ENCODE assay signal across 10 cellular contexts in genomic region chr16:525123-525519, GRCh38. TPM values are rescaled to one million over a fixed set of nuclear protein-coding genes. Genes with fewer than 3 reads are reported as not detected.
A peak's percentile ranks its signal among the peaks of the same experiment; 100 is the strongest.
DNase-seq lines count a peak whose midpoint lies in the region; ATAC-seq and TF ChIP-seq lines count a peak whose summit lies in the region.
"Had no signal": no experiment of that assay in that cellular context is flagged by ENCODE, and none has a peak within 500 bp of the region (broad histone marks: within the 10 kb centered on the region; RNA-seq: fewer than 3 reads in every experiment).

No MANE protein-coding gene starts in this region.

- H3K27me3 Mint-ChIP-seq in endodermal cell (ENCODE audit: insufficient read depth), result no peaks in the 10 kb centered on the region

- H3K4me3 ChIP-seq in SK-N-MC (no peak overlapping the region), endodermal cell (ENCODE audit: low read length) (no peak overlapping the region), skin epidermis (no peak overlapping the region)
- H3K4me3 ChIP-seq: transverse colon had no signal

- H3K36me3 Mint-ChIP-seq in endodermal cell (ENCODE audit: low read depth), result peaks cover 3% of the 10 kb centered on the region

- H3K9me3 ChIP-seq in SK-N-MC (ENCODE audit: low read depth, low read length), result no peaks in the 10 kb centered on the region
- H3K9me3 ChIP-seq in endodermal cell (ENCODE audit: control insufficient read depth, low read length), result no peaks in the 10 kb centered on the region
- H3K9me3 ChIP-seq: MG63, transverse colon had no signal

- peaks cover 16% of the 10 kb centered on the region for H3K4me1 Mint-ChIP-seq in endodermal cell

- peak overlapping the region; percentile 75 for H3K4me3 Mint-ChIP-seq in endodermal cell

- no peak overlapping the region for H3K9ac ChIP-seq in SK-N-MC (ENCODE audit: insufficient read length)
- no peak overlapping the region for H3K9ac ChIP-seq in endodermal cell (ENCODE audit: extremely low read depth, low read length, poor library complexity, severe bottlenecking)

- H3K4me1 ChIP-seq in endodermal cell (ENCODE audit: control insufficient read depth, insufficient read depth, low read length), result peaks cover 11% of the 10 kb centered on the region

- peak overlapping the region; percentile 81 for H3K27ac Mint-ChIP-seq in endodermal cell

- no peaks in the 10 kb centered on the region for H3K9me3 Mint-ChIP-seq in endodermal cell

- no peak for DNase-seq in activated CD4-positive, CD25-positive, alpha-beta regulatory T cell (lab: John Stamatoyannopoulos, UW)
- no peak for DNase-seq in SK-N-MC (ENCODE audit: low read depth, low spot score)
- DNase-seq in endodermal cell, result no peak
- DNase-seq in DMS79 (lab: John Stamatoyannopoulos, UW), result no peak
- DNase-seq in NCI-H2081 (lab: John Stamatoyannopoulos, UW), result no peak
- DNase-seq in globus pallidus (ENCODE audit: low spot score), result no peak
- DNase-seq: transverse colon had no signal

- peak overlapping the region; percentile 12; the same call in 1 of the 2 replicates for H3K27ac ChIP-seq in SK-N-MC
- H3K27ac ChIP-seq in endodermal cell (ENCODE audit: low read depth, low read length), result peak overlapping the region; percentile 11
- H3K27ac ChIP-seq in skin epidermis, result peak overlapping the region in 14 of 21 experiments; percentile 1 to 100 (median 97)

- WGBS in endodermal cell (ENCODE audit: insufficient coverage in 1 of 2, insufficient read length in 1 of 2), 2 experiments, result 88 to 93% methylated on average over 5 to 8 of the region's 8 CpGs

- no peaks in the 10 kb centered on the region for H3K36me3 ChIP-seq in SK-N-MC (ENCODE audit: insufficient read depth, low read length)
- peaks cover 8% of the 10 kb centered on the region for H3K36me3 ChIP-seq in endodermal cell (ENCODE audit: control insufficient read depth, insufficient read depth, low read length)
- H3K36me3 ChIP-seq: transverse colon had no signal

- peak; percentile 3 to 4 for ATAC-seq in activated CD4-positive, CD25-positive, alpha-beta regulatory T cell treated with anti-CD3 and anti-CD28 coated beads, Interleukin-2, amount 50 U/mL, for 24 hours

- H3K27me3 ChIP-seq in endodermal cell (ENCODE audit: control insufficient read depth, insufficient read depth, low read length, poor library complexity, severe bottlenecking), result no peaks in the 10 kb centered on the region
- H3K27me3 ChIP-seq: MG63, transverse colon had no signal

- TF ChIP-seq CTCF in endodermal cell (conservative IDR thresholded peaks at IDR 0.05), result no peak

RNA-seq across cellular contexts. Expression of gene CAPN15, which starts 2.4 kb away (rescaled TPM):
- 10 to 100 TPM; 55.3 to 76.1 TPM for total RNA-seq in endodermal cell
- polyA plus RNA-seq in endodermal cell (2013, experiment 1 of 2), result 23.1 TPM
- polyA plus RNA-seq in endodermal cell (2013, experiment 2 of 2), result 20.1 TPM

RNA-seq across cellular contexts. Expression of gene PRR35, which starts 35.1 kb away (rescaled TPM):
- total RNA-seq in endodermal cell, result under 1 TPM; 0.29 to 0.62 TPM
- 0.18 TPM for polyA plus RNA-seq in endodermal cell (2013, experiment 1 of 2)
- 0.12 TPM for polyA plus RNA-seq in endodermal cell (2013, experiment 2 of 2)
- total RNA-seq: transverse colon had no signal

RNA-seq across cellular contexts. Expression of gene NHLRC4, which starts 41.7 kb away (rescaled TPM):
- total RNA-seq in endodermal cell, result 1 to 10 TPM; 1.1 TPM
- 0.78 TPM for polyA plus RNA-seq in endodermal cell (2013, experiment 1 of 2)
- polyA plus RNA-seq in endodermal cell (2013, experiment 2 of 2), result 0.87 TPM

RNA-seq across cellular contexts. Expression of gene PIGQ, which starts 44.6 kb away (rescaled TPM):
- 100 to 1,000 TPM; 128 to 129 TPM for total RNA-seq in endodermal cell
- 61.9 TPM for polyA plus RNA-seq in endodermal cell (2013, experiment 1 of 2)
- 52.5 TPM for polyA plus RNA-seq in endodermal cell (2013, experiment 2 of 2)

Comparison
In these comparisons a context has a peak if more than half of its experiments do, and no peak if none do; other contexts are left out.
1. H3K27ac ChIP-seq: peak in every context shown above with its lines; median percentile 97 in skin epidermis; 12 in SK-N-MC; 11 in endodermal cell.